In the genomic region with DNA sequence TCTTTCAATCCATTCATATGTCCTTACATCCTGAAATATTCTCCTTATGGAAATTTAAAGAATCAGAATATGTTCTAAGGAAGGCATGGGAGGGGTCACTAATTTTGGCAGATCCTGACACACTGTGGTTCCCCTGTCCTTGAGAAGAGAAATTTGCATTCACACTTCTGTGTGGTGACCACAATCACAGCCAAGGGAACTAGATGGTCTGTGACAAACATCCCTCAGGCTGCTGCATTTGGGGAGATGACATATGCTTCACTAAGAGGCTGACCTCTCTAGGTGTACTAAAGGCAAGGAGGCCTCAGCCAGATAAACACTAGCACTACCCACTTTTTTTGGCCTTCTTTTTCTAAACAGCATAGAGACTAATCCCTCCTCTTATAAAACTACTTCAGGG, we compare ENCODE assay signal across 13 cellular contexts.
DNase-seq lines count a peak whose midpoint lies in the region; ATAC-seq, FAIRE-seq and TF ChIP-seq lines count a peak whose summit lies in the region.
"Had no signal": no experiment of that assay in that cellular context is flagged by ENCODE, and none has a peak within 500 bp of the region (broad histone marks: within the 10 kb centered on the region; RNA-seq: fewer than 3 reads in every experiment).

No MANE protein-coding gene starts in this region.

- no peak for TF ChIP-seq CTCF in GM10248 (IDR thresholded peaks at IDR 0.05; ENCODE audit: control extremely low read depth, extremely low read depth, low read depth, missing control alignments)

- POLR2A ChIA-PET in GM10248 (lab: Yijun Ruan, JAX) = no interaction called here

- H3K9me3 ChIP-seq in adipocyte (ENCODE audit: control insufficient read depth, low read length) = no peaks in the 10 kb centered on the region

- CTCF ChIA-PET in GM10248 (lab: Yijun Ruan, JAX) = interaction anchor here (1.0 kb wide), 1 partner anchor 47 kb away, joined by 4 read pairs; no protein-coding TSS in a partner anchor

- H3K36me3 ChIP-seq in adipocyte (ENCODE audit: control insufficient read depth, insufficient read depth, low read length, severe bottlenecking) = no peaks in the 10 kb centered on the region

- ATAC-seq in GM21390 (IDR thresholded peaks at IDR 0.05; ENCODE audit: unreplicated experiment) = peak; percentile 66
- peak; percentile 55 for ATAC-seq in HG03045 (IDR thresholded peaks at IDR 0.05; ENCODE audit: unreplicated experiment)
- ATAC-seq: activated naive CD8-positive, alpha-beta T cell treated with anti-CD3 and anti-CD28 coated beads, Interleukin-2, amount 50 U/mL, for 24 hours; left lobe of liver; stimulated activated naive CD8-positive, alpha-beta T cell treated with anti-CD3 and anti-CD28 coated beads, Interleukin-15, Interleukin-2, amounts not matched to agents 100 U/mL and 50 U/mL, for 24 hours had no signal

- DNase-seq in GM18507 (ENCODE audit: extremely low spot score, insufficient read length, low read depth) = no peak
- DNase-seq in adipocyte (ENCODE audit: low read depth) = no peak
- DNase-seq in Ammon's horn (ENCODE audit: low spot score) = no peak
- no peak for DNase-seq in MV-4-11 (lab: John Stamatoyannopoulos, UW)
- no peak for DNase-seq in LoVo (ENCODE audit: low spot score)
- no peak for DNase-seq in GM10248 (ENCODE audit: extremely low spot score)
- DNase-seq: activated naive CD8-positive, alpha-beta T cell treated with anti-CD3 and anti-CD28 coated beads, Interleukin-2, amount 50 U/mL, for 24 hours; NCI-H1930; stimulated activated CD4-positive, alpha-beta T cell treated with anti-CD3 and anti-CD28 coated beads, Interleukin-1b, Interleukin-23, amount 100 ng/mL, for 48 hours; stimulated activated naive CD8-positive, alpha-beta T cell treated with anti-CD3 and anti-CD28 coated beads, Interleukin-15, Interleukin-2, amounts not matched to agents 100 U/mL and 50 U/mL, for 24 hours had no signal

- peak; percentile 58 for FAIRE-seq in GM18507 (lab: Jason Lieb, UNC)

- H3K4me1 ChIP-seq in adipocyte (ENCODE audit: control insufficient read depth, insufficient read depth, low read length) = peaks cover 19% of the 10 kb centered on the region

- no peak overlapping the region for H3K4me3 ChIP-seq in adipocyte (ENCODE audit: low read length)

- no peaks in the 10 kb centered on the region for H3K27me3 ChIP-seq in adipocyte (replicated peaks; ENCODE audit: control insufficient read depth, insufficient read depth, low read length)

- H3K9ac ChIP-seq in adipocyte (ENCODE audit: low read length) = peak overlapping the region; percentile 62
